Comparison of ENCODE assay signal across 20 cellular contexts in the genomic region with DNA sequence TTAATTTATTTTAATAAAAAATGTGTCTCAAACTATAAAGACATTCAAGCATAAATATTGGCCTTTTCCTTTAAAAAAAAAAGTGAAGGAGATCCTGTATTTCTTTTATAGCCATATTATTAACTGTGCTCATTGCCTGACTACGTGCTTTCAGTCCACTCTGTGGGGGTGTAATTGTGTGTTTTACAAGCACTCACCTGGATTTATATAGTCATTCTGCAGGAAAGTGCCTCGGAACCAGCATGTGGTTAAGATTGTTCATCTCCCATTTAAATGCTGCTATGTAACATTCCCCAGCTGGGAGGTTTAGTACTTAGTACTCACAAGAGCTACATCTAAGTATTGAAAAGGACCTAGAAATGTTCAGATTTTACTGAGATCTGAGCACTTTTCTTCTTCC. TPM values are rescaled to one million over a fixed set of nuclear protein-coding genes. Genes with fewer than 3 reads are reported as not detected.
DNase-seq lines count a peak whose midpoint lies in the region; ATAC-seq and TF ChIP-seq lines count a peak whose summit lies in the region.
"Had no signal": no experiment of that assay in that cellular context is flagged by ENCODE, and none has a peak within 500 bp of the region (broad histone marks: within the 10 kb centered on the region; RNA-seq: fewer than 3 reads in every experiment).

No MANE protein-coding gene starts in this region.

- peak; percentile 39 for ATAC-seq in PC-3
- no peak for ATAC-seq in GM19467 (IDR thresholded peaks at IDR 0.05; ENCODE audit: unreplicated experiment)
- no peak for ATAC-seq in activated CD4-positive, CD25-positive, alpha-beta regulatory T cell treated with anti-CD3 and anti-CD28 coated beads, Interleukin-2, amount 50 U/mL, for 24 hours
- ATAC-seq: GM12878, GM23338, HCT116 had no signal

- H3K36me3 ChIP-seq in PC-3 (ENCODE audit: low read depth, low read length): no peaks in the 10 kb centered on the region
- H3K36me3 ChIP-seq: MG63, SJSA1 had no signal

- TF ChIP-seq CTCF in PC-3 (conservative IDR thresholded peaks at IDR 0.05; ENCODE audit: low read depth, low read length): no peak

- no peak overlapping the region for H2AFZ ChIP-seq in PC-3 (ENCODE audit: low read length)
- H2AFZ ChIP-seq: GM23338 had no signal

- intact Hi-C loops in PC-3 (cut with micrococcal nuclease): loop anchor here (1.0 kb wide), 1 partner anchor 40 kb away; no protein-coding TSS in a partner anchor

- no peaks in the 10 kb centered on the region for H3K9me3 ChIP-seq in PC-3 (ENCODE audit: low read length)
- H3K9me3 ChIP-seq: MG63, SJSA1 had no signal

- BruUV-seq in PC-3 (replicated peaks; lab: Mats Ljungman, UMichigan): no TSS peak

- DNase-seq in NCI-H187 treated with DMSO at 0.1 percent for 48 hours (lab: John Stamatoyannopoulos, UW): peak; percentile 15
- no peak for DNase-seq in NCI-H187 (lab: John Stamatoyannopoulos, UW)
- DNase-seq in NCI-H146 treated with DMSO at 0.1 percent for 48 hours (lab: John Stamatoyannopoulos, UW; ENCODE audit: unreplicated experiment): peak; percentile 61
- DNase-seq in PC-3: peak; percentile 70
- DNase-seq in renal cortical epithelial cell (ENCODE audit: low read depth): peak; percentile 52
- DNase-seq in substantia nigra (lab: John Stamatoyannopoulos, UW): no peak
- DNase-seq: C1 segment of cervical spinal cord, GDM1, MG63, NCI-H1092, NCI-H1930, NCI-H526, T-helper 2 cell had no signal

- CTCF ChIA-PET in PC-3 (lab: Charles Lee): no interaction called here

- POLR2A ChIA-PET in PC-3 (lab: Charles Lee; ENCODE audit: unreplicated experiment): no interaction called here

- H3F3A ChIP-seq in PC-3 (ENCODE audit: low read length, unreplicated experiment): no peaks in the 10 kb centered on the region

- H3K9ac ChIP-seq in PC-3 (ENCODE audit: low read length): no peak overlapping the region
- H3K9ac ChIP-seq: KMS-11 had no signal

- H3K4me1 ChIP-seq in PC-3 (ENCODE audit: insufficient read depth, low read length): peaks cover 34% of the 10 kb centered on the region

- H3K4me2 ChIP-seq in PC-3 (ENCODE audit: low read length): peak overlapping the region; percentile 23
- H3K4me2 ChIP-seq: GM23338, KMS-11 had no signal

- peak overlapping the region; percentile 81 for H3K27ac ChIP-seq in PC-3 (ENCODE audit: low read length)
- H3K27ac ChIP-seq in substantia nigra (ENCODE audit: low read depth, low read length, poor library complexity, severe bottlenecking): no peak overlapping the region
- H3K27ac ChIP-seq: KMS-11, SJSA1 had no signal

- H3K9me2 ChIP-seq in PC-3 (replicated peaks; ENCODE audit: low read length): no peaks in the 10 kb centered on the region

- no peaks in the 10 kb centered on the region for H3K79me2 ChIP-seq in PC-3 (ENCODE audit: low read length)

- H3K4me3 ChIP-seq in PC-3 (ENCODE audit: low read length): no peak overlapping the region
- H3K4me3 ChIP-seq: GM12878, GM23338, MG63, SJSA1 had no signal

- H4K20me1 ChIP-seq in PC-3 (ENCODE audit: low read length): no peaks in the 10 kb centered on the region

- H3K27me3 ChIP-seq in PC-3 (ENCODE audit: low read length): no peaks in the 10 kb centered on the region
- H3K27me3 ChIP-seq: MG63, SJSA1 had no signal

RNA-seq across cellular contexts. Expression of a gene that starts 47.9 kb away (rescaled TPM):
- total RNA-seq in PC-3 (2014; rRNA removed) (not detected in 2 replicates), renal cortical epithelial cell (not detected in 2 replicates)
- total RNA-seq: GM12878, SJSA1 had no signal

Comparison
In these comparisons a context has a peak if more than half of its experiments do, and no peak if none do; other contexts are left out.
1. DNase-seq: peak in NCI-H187 treated with DMSO at 0.1 percent for 48 hours (single experiment), NCI-H146 treated with DMSO at 0.1 percent for 48 hours (single experiment), PC-3 (single experiment) and renal cortical epithelial cell (single experiment); none in NCI-H187 (0 of 2) and substantia nigra (0 of 49).